ENCODE assay signal across 8 cellular contexts in genomic region chr15:40320931-40321371, GRCh38. TPM values are rescaled to one million over a fixed set of nuclear protein-coding genes. Genes with fewer than 3 reads are reported as not detected.
DNase-seq lines count a peak whose midpoint lies in the region; ATAC-seq and TF ChIP-seq lines count a peak whose summit lies in the region.

No MANE protein-coding gene starts in this region.

- no peaks in the 10 kb centered on the region for H3K9me3 ChIP-seq in CD4-positive, alpha-beta memory T cell (ENCODE audit: control insufficient read depth in 1 of 2, low read length in 2 of 2)
- H3K9me3 ChIP-seq in H9 (ENCODE audit: control insufficient read depth, low read depth, low read length): no peaks in the 10 kb centered on the region

- peaks cover 3 to 7% of the 10 kb centered on the region in 2 donors for H3K27me3 Mint-ChIP-seq in CD4-positive, alpha-beta memory T cell
- H3K27me3 Mint-ChIP-seq in H9 (ENCODE audit: low read depth) (peaks cover 44% of the 10 kb centered on the region), natural killer cell (ENCODE audit: low read depth in 2 of 2) (no peaks in the 10 kb centered on the region)
- H3K27me3 Mint-ChIP-seq in activated CD8-positive, alpha-beta T cell treated with anti-CD3 and anti-CD28 coated beads for 36 hours: no peaks in the 10 kb centered on the region

- H3K4me3 Mint-ChIP-seq in CD4-positive, alpha-beta memory T cell: peak overlapping the region in 2 of 8 donors; percentile 18 to 60
- H3K4me3 Mint-ChIP-seq in H9 (peak overlapping the region in 1 of 2 experiments; percentile 2; a peak in 1 of 5 replicates), natural killer cell (peak overlapping the region; percentile 78)
- H3K4me3 Mint-ChIP-seq in activated CD8-positive, alpha-beta T cell treated with anti-CD3 and anti-CD28 coated beads for 36 hours: no peak overlapping the region

- no peak overlapping the region for H2AFZ ChIP-seq in H9 (ENCODE audit: low read length)

- H3K27ac ChIP-seq in CD4-positive, alpha-beta memory T cell (ENCODE audit: low read depth, low read length): no peak overlapping the region
- no peak overlapping the region for H3K27ac ChIP-seq in H9 (ENCODE audit: insufficient read length, low read depth, low read length)

- H2BK20ac ChIP-seq in H9 (ENCODE audit: low read depth, low read length, poor library complexity, severe bottlenecking): no peak overlapping the region

- WGBS in H9 (ENCODE audit: extremely low coverage, insufficient read length, low lambda C conversion rate): no CpG with 5 or more reads among the region's 2 CpGs

- H2AK5ac ChIP-seq in H9 (ENCODE audit: insufficient read length, low read length): no peak overlapping the region

- no peak overlapping the region for H3K56ac ChIP-seq in H9 (ENCODE audit: insufficient read length, low read depth, low read length)

- H3K18ac ChIP-seq in H9 (ENCODE audit: insufficient read length, low read depth, low read length): no peak overlapping the region

- no peak overlapping the region for H3K9ac ChIP-seq in H9 (ENCODE audit: extremely low read depth, insufficient read length, low read length)

- CTCF ChIA-PET in CD4-positive, alpha-beta memory T cell (lab: Charles Lee; ENCODE audit: partially characterized antibody): interaction anchor here (0.7 to 23.8 kb wide), 12 partner anchors 12 to 312 kb away, joined by 3 to 634 read pairs (median 4); partner anchors contain the start of genes CCDC9B and PLCB2
- CTCF ChIA-PET in activated CD8-positive, alpha-beta T cell treated with anti-CD3 and anti-CD28 coated beads for 36 hours (lab: Charles Lee): interaction anchor here (0.7 to 23.8 kb wide), 22 partner anchors 8 to 274 kb away, joined by 3 to 595 read pairs (median 4); partner anchors contain the start of genes ANKRD63, CCDC9B, IVD and KNSTRN

- intact Hi-C loops in CD4-positive, alpha-beta memory T cell (cut with micrococcal nuclease): loop anchor here (1.0 to 5.0 kb wide), 5 partner anchors 17 to 911 kb away; partner anchors contain the start of genes ANKRD63, CHP1, DNAJC17 and EXD1
- intact Hi-C loops in activated CD8-positive, alpha-beta T cell treated with anti-CD3 and anti-CD28 coated beads for 36 hours (cut with micrococcal nuclease): no loop called here
- intact Hi-C loops in natural killer cell (cut with micrococcal nuclease): loop anchor here (1.0 kb wide), 1 partner anchor 13 kb away; no protein-coding TSS in a partner anchor

- H3K36me3 ChIP-seq in CD4-positive, alpha-beta memory T cell (ENCODE audit: insufficient read depth, low read length): no peaks in the 10 kb centered on the region

- no peak overlapping the region for H3K14ac ChIP-seq in H9 (ENCODE audit: insufficient read depth, low read length)

- H3K27me3 ChIP-seq in CD4-positive, alpha-beta memory T cell (ENCODE audit: insufficient read depth, low read length): no peaks in the 10 kb centered on the region
- H3K27me3 ChIP-seq in H9 (ENCODE audit: insufficient read depth, low read length): no peaks in the 10 kb centered on the region; the same call in 1 of the 2 replicates

- TF ChIP-seq POLR2A in erythroblast (IDR thresholded peaks at IDR 0.05; ENCODE audit: low read length): no peak

- H3K4me2 ChIP-seq in H9 (ENCODE audit: insufficient read depth, insufficient read length, low read length): no peak overlapping the region

- H3K4ac ChIP-seq in H9 (ENCODE audit: low read depth, low read length): no peak overlapping the region

- POLR2A ChIA-PET in CD4-positive, alpha-beta memory T cell (lab: Charles Lee; ENCODE audit: partially characterized antibody): interaction anchor here (1.1 to 8.8 kb wide), 3 partner anchors 13 to 19 kb away, joined by 4 to 90 read pairs (median 5); partner anchors contain the start of gene PLCB2
- POLR2A ChIA-PET in activated CD8-positive, alpha-beta T cell treated with anti-CD3 and anti-CD28 coated beads for 36 hours (lab: Charles Lee): interaction anchor here (1.4 to 5.5 kb wide), 2 partner anchors 13 to 15 kb away, joined by 5 to 37 read pairs; partner anchors contain the start of gene PLCB2

- no peaks in the 10 kb centered on the region for H4K20me1 ChIP-seq in H9 (ENCODE audit: control insufficient read depth, insufficient read depth, insufficient read length)

- DNase-seq in CD4-positive, alpha-beta memory T cell: peak; percentile 64 to 72 (median 70)
- DNase-seq in H9 (no peak), NCI-H748 treated with DMSO at 0.1 percent for 48 hours (lab: John Stamatoyannopoulos, UW) (peak; percentile 51), erythroblast (lab: John Stamatoyannopoulos, UW) (peak; percentile 70 to 75), natural killer cell (no peak)
- DNase-seq in activated CD8-positive, alpha-beta T cell treated with anti-CD3 and anti-CD28 coated beads for 36 hours: peak; percentile 75

- TF ChIP-seq CTCF in H9 (conservative IDR thresholded peaks at IDR 0.05) (peak; percentile 90), natural killer cell (IDR thresholded peaks at IDR 0.05) (peak; percentile 88)
- peak; percentile 89 for TF ChIP-seq CTCF in activated CD8-positive, alpha-beta T cell treated with anti-CD3 and anti-CD28 coated beads for 36 hours (IDR thresholded peaks at IDR 0.05)

- H2BK12ac ChIP-seq in H9 (ENCODE audit: insufficient read length, low read depth, low read length): no peak overlapping the region

- H4K5ac ChIP-seq in H9 (ENCODE audit: insufficient read length, low read depth, low read length): no peak overlapping the region

- H3K36me3 Mint-ChIP-seq in CD4-positive, alpha-beta memory T cell: no peaks in the 10 kb centered on the region
- peaks cover 0 to 8% (median 3%) of the 10 kb centered on the region in 3 experiments; a peak in 4 of 7 replicates for H3K36me3 Mint-ChIP-seq in H9 (ENCODE audit: insufficient read depth in 1 of 3, low read depth in 3 of 3)
- H3K36me3 Mint-ChIP-seq in activated CD8-positive, alpha-beta T cell treated with anti-CD3 and anti-CD28 coated beads for 36 hours (ENCODE audit: low read depth): peaks cover 5% of the 10 kb centered on the region
- H3K36me3 Mint-ChIP-seq in natural killer cell: no peaks in the 10 kb centered on the region

- H3K4me1 Mint-ChIP-seq in CD4-positive, alpha-beta memory T cell: peaks cover 14 to 35% (median 22%) of the 10 kb centered on the region in 4 donors
- H3K4me1 Mint-ChIP-seq in H9 (peaks cover 30 to 34% of the 10 kb centered on the region in 2 experiments), natural killer cell (peaks cover 24 to 37% of the 10 kb centered on the region in 2 donors)
- peaks cover 22% of the 10 kb centered on the region for H3K4me1 Mint-ChIP-seq in activated CD8-positive, alpha-beta T cell treated with anti-CD3 and anti-CD28 coated beads for 36 hours (ENCODE audit: low read depth)

- no peak overlapping the region for H4K91ac ChIP-seq in H9 (ENCODE audit: insufficient read length, low read depth, low read length)

- H4K8ac ChIP-seq in H9 (replicated peaks; ENCODE audit: insufficient read length, low read depth, low read length): no peak overlapping the region

- peaks cover 22% of the 10 kb centered on the region for H3K4me1 ChIP-seq in CD4-positive, alpha-beta memory T cell (ENCODE audit: insufficient read depth, low read length)
- peaks cover 5% of the 10 kb centered on the region; the same call in 1 of the 2 replicates for H3K4me1 ChIP-seq in H9 (ENCODE audit: insufficient read depth, low read length)

- H3K9me3 Mint-ChIP-seq in CD4-positive, alpha-beta memory T cell: no peaks in the 10 kb centered on the region
- H3K9me3 Mint-ChIP-seq in H9: peaks cover 0 to 6% of the 10 kb centered on the region in 2 experiments; a peak in 1 of 5 replicates
- H3K9me3 Mint-ChIP-seq in activated CD8-positive, alpha-beta T cell treated with anti-CD3 and anti-CD28 coated beads for 36 hours: no peaks in the 10 kb centered on the region
- H3K9me3 Mint-ChIP-seq in natural killer cell: no peaks in the 10 kb centered on the region

- H3K79me2 ChIP-seq in H9 (ENCODE audit: insufficient read depth, low read length): no peaks in the 10 kb centered on the region

- no peaks in the 10 kb centered on the region for H3K79me1 ChIP-seq in H9 (ENCODE audit: insufficient read depth, low read depth, low read length, poor library complexity, severe bottlenecking)

- no peak overlapping the region for H2BK120ac ChIP-seq in H9 (ENCODE audit: low read depth, low read length, poor library complexity, severe bottlenecking)

- H3K27ac Mint-ChIP-seq in CD4-positive, alpha-beta memory T cell: peak overlapping the region in 5 of 7 donors; percentile 20 to 79 (median 54)
- peak overlapping the region in 1 of 3 experiments; percentile 21; a peak in 1 of 7 replicates for H3K27ac Mint-ChIP-seq in H9
- peak overlapping the region; percentile 47 for H3K27ac Mint-ChIP-seq in activated CD8-positive, alpha-beta T cell treated with anti-CD3 and anti-CD28 coated beads for 36 hours
- peak overlapping the region; percentile 41 to 64 for H3K27ac Mint-ChIP-seq in natural killer cell

- H2BK5ac ChIP-seq in H9 (ENCODE audit: insufficient read length, low read length): no peak overlapping the region

- peak; percentile 20 for ATAC-seq in activated CD8-positive, alpha-beta T cell treated with anti-CD3 and anti-CD28 coated beads for 36 hours
- ATAC-seq in natural killer cell (peak in 2 of 3 donors; percentile 17 to 29), GM19463 (IDR thresholded peaks at IDR 0.05; ENCODE audit: unreplicated experiment) (no peak), GM18861 (IDR thresholded peaks at IDR 0.05; ENCODE audit: unreplicated experiment) (no peak)

- peaks cover 10% of the 10 kb centered on the region for H3K23me2 ChIP-seq in H9 (ENCODE audit: insufficient read length, low read depth, low read length, poor library complexity, severe bottlenecking)

- H3T11ph ChIP-seq in H9 (ENCODE audit: low read length): no peak overlapping the region

- no peak overlapping the region for H3K4me3 ChIP-seq in CD4-positive, alpha-beta memory T cell (ENCODE audit: low read length in 2 of 2)

- H3K23ac ChIP-seq in H9 (ENCODE audit: insufficient read length, low read depth, low read length): no peak overlapping the region

- no peak overlapping the region for H2BK15ac ChIP-seq in H9 (ENCODE audit: low read depth, low read length)

RNA-seq across cellular contexts. Expression of gene INAFM2, which starts 2.5 kb away (rescaled TPM):
- total RNA-seq in CD4-positive, alpha-beta memory T cell: 1 to 10 TPM; 7.2 to 7.5 TPM
- polyA plus RNA-seq in CD4-positive, alpha-beta memory T cell: 1 to 10 TPM in 1 of 2 donors, under 1 TPM in 1; 0.08 to 2.8 TPM
- total RNA-seq in H9 (2021) (23.1 and 25.4 TPM in 2 replicates), natural killer cell (10 to 100 TPM; 14.0 to 21.7 (median 15.1) TPM)
- total RNA-seq in activated CD8-positive, alpha-beta T cell treated with anti-CD3 and anti-CD28 coated beads for 36 hours: 10 to 100 TPM; 15.0 to 16.9 TPM

RNA-seq across cellular contexts. Expression of gene PLCB2, which starts 13.2 kb away (rescaled TPM):
- total RNA-seq in CD4-positive, alpha-beta memory T cell: 100 to 1,000 TPM; 211 to 219 TPM
- 10 to 100 TPM; 22.6 to 37.5 TPM for polyA plus RNA-seq in CD4-positive, alpha-beta memory T cell
- 5.7 and 7.4 TPM in 2 replicates for total RNA-seq in H9 (2021)
- total RNA-seq in activated CD8-positive, alpha-beta T cell treated with anti-CD3 and anti-CD28 coated beads for 36 hours: 10 to 100 TPM; 44.6 to 58.8 TPM
- total RNA-seq in natural killer cell: 100 to 1,000 TPM; 345 to 440 (median 432) TPM

RNA-seq across cellular contexts. Expression of gene CCDC9B, which starts 19.8 kb away (rescaled TPM):
- 1 to 10 TPM; 2.6 to 5.1 TPM for total RNA-seq in CD4-positive, alpha-beta memory T cell
- polyA plus RNA-seq in CD4-positive, alpha-beta memory T cell: under 1 TPM in 1 of 2 donors, not detected in 1; 0.53 TPM
- total RNA-seq in H9 (2021) (0.48 and 0.50 TPM in 2 replicates), natural killer cell (1 to 10 TPM; 4.4 to 5.3 (median 4.7) TPM)
- total RNA-seq in activated CD8-positive, alpha-beta T cell treated with anti-CD3 and anti-CD28 coated beads for 36 hours: 1 to 10 TPM; 1.4 to 2.3 TPM

RNA-seq across cellular contexts. Expression of gene PHGR1, which starts 29.9 kb away (rescaled TPM):
- total RNA-seq in CD4-positive, alpha-beta memory T cell: not detected
- not detected for polyA plus RNA-seq in CD4-positive, alpha-beta memory T cell
- not detected in 2 replicates for total RNA-seq in H9 (2021)
- not detected for total RNA-seq in activated CD8-positive, alpha-beta T cell treated with anti-CD3 and anti-CD28 coated beads for 36 hours
- total RNA-seq in natural killer cell: not detected

RNA-seq across cellular contexts. Expression of gene DISP2, which starts 37.1 kb away (rescaled TPM):
- total RNA-seq in CD4-positive, alpha-beta memory T cell: under 1 TPM; 0.03 to 0.23 TPM
- under 1 TPM in 1 of 2 donors, not detected in 1; 0.05 TPM for polyA plus RNA-seq in CD4-positive, alpha-beta memory T cell
- total RNA-seq in H9 (2021): 0.59 and 1.3 TPM in 2 replicates
- total RNA-seq in activated CD8-positive, alpha-beta T cell treated with anti-CD3 and anti-CD28 coated beads for 36 hours: under 1 TPM; 0.09 to 0.20 TPM
- total RNA-seq in natural killer cell: 1 to 10 TPM in 1 of 3 donors, under 1 TPM in 2; 0.20 to 1.0 (median 0.26) TPM

Comparison
In these comparisons a context has a peak if more than half of its experiments do, and no peak if none do; other contexts are left out.
1. DNase-seq: peak in CD4-positive, alpha-beta memory T cell (5 of 5), NCI-H748 treated with DMSO at 0.1 percent for 48 hours (single experiment), activated CD8-positive, alpha-beta T cell treated with anti-CD3 and anti-CD28 coated beads for 36 hours (single experiment) and erythroblast (2 of 2); none in H9 (single experiment) and natural killer cell (single experiment).
2. ATAC-seq: peak in activated CD8-positive, alpha-beta T cell treated with anti-CD3 and anti-CD28 coated beads for 36 hours (single experiment) and natural killer cell (2 of 3); none in GM19463 (single experiment) and GM18861 (single experiment).
3. Peak in every context shown above with its lines, with median percentiles within 50 percentile points of each other: CTCF ChIP-seq.